ENCODE assay signal across 2 cellular contexts in the genomic region with DNA sequence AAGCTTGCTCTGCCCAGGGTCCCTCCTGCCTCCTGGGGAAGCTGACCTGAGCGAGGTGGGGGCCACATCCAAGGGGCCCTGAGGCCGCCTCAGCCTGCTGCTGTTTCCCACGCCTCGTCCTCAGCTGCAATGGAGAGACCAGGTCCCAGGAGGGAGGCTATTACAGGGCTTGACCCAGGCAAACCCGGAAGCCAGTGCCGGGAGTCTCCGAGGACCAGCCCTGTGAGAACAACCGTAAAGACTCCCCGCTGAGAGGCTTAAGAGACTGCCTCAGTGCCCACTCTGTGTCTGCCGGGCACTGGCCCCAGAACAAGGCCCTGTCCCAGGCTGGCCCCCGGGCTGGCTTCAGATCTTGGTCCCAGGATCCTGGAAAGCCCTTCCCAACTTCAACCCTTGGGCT.
TF ChIP-seq lines count a peak whose summit lies in the region.

No MANE protein-coding gene starts in this region.

TF ChIP-seq in A549, 52 proteins besides CTCF, POLR2A, EP300 and RAD21 (continued from another document):
- TF ChIP-seq KDM1A (IDR thresholded peaks at IDR 0.05; ENCODE audit: low read depth) = no peak
TF ChIP-seq in A549: peak in this region for 0.

TF ChIP-seq in HCT116, 20 proteins besides CTCF, POLR2A, EP300 and RAD21 (continued from another document):
- TF ChIP-seq EZH2phosphoT487 (IDR thresholded peaks at IDR 0.05; ENCODE audit: borderline replicate concordance) (no peak), ATF3 (IDR thresholded peaks at IDR 0.05) (no peak), CBX3 (IDR thresholded peaks at IDR 0.05; ENCODE audit: low read depth) (no peak), SIN3A (IDR thresholded peaks at IDR 0.05; ENCODE audit: low read depth) (no peak), POLR2AphosphoS5 (IDR thresholded peaks at IDR 0.05; ENCODE audit: low read depth, low read length) (no peak), YY1 (IDR thresholded peaks at IDR 0.05; ENCODE audit: extremely low read depth, insufficient replicate concordance, low read depth, low read length) (no peak), REST (IDR thresholded peaks at IDR 0.05; ENCODE audit: low read depth) (no peak)
- TF ChIP-seq, protein P1, sequence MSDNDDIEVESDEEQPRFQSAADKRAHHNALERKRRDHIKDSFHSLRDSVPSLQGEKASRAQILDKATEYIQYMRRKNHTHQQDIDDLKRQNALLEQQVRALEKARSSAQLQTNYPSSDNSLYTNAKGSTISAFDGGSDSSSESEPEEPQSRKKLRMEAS (IDR thresholded peaks at IDR 0.05) = no peak
TF ChIP-seq in HCT116: peak in this region for 0.
